In the genomic region with DNA sequence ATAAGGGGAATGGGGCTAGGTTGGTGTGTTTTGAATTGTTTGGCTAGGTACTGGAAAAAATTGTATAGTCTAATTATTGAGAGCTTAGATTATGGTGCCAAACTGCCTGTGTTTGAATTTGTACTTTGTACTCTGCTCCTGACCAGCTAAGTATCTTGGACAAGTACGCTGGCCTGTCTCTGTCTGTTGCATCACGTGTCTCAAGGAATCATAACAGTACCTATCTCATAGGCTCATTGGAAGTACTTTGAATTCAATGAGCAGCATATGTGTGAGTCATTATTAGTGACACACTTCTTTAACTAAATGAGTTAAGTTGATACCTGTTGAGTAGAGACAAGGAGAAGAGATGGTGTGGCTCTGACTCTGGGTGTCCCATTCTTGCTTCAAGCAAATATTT, we compare ENCODE assay signal across 31 cellular contexts.
A peak's percentile ranks its signal among the peaks of the same experiment; 100 is the strongest.
DNase-seq lines count a peak whose midpoint lies in the region; ATAC-seq, FAIRE-seq and TF ChIP-seq lines count a peak whose summit lies in the region.
"Had no signal": no experiment of that assay in that cellular context is flagged by ENCODE, and none has a peak within 500 bp of the region (broad histone marks: within the 10 kb centered on the region; RNA-seq: fewer than 3 reads in every experiment).

No MANE protein-coding gene starts in this region.

- no peak overlapping the region for H3K27ac ChIP-seq in pancreas
- H3K27ac ChIP-seq: stomach, tibial nerve had no signal

- H3K4me1 ChIP-seq in pancreas = peaks cover 13 to 18% (median 15%) of the 10 kb centered on the region in 3 donors

- no peaks in the 10 kb centered on the region for H3K9me3 Mint-ChIP-seq in brain
- H3K9me3 Mint-ChIP-seq: activated naive CD8-positive, alpha-beta T cell treated with anti-CD3 and anti-CD28 coated beads, Interleukin-2, amount 50 U/mL, for 24 hours; H9; natural killer cell had no signal

- no peak overlapping the region for H3K4me3 ChIP-seq in pancreas
- H3K4me3 ChIP-seq: smooth muscle cell, stomach, tibial nerve had no signal

- peak; percentile 48 to 69 for ATAC-seq in activated CD4-positive, CD25-positive, alpha-beta regulatory T cell treated with anti-CD3 and anti-CD28 coated beads, Interleukin-2, amount 50 U/mL, for 24 hours
- peak; percentile 66 to 81 (median 70) for ATAC-seq in pancreas
- ATAC-seq: activated CD8-positive, alpha-beta T cell treated with anti-CD3 and anti-CD28 coated beads, Interleukin-2, amount 10 ng/mL, durations not matched to agents 7 days and 5 days; activated naive CD8-positive, alpha-beta T cell treated with anti-CD3 and anti-CD28 coated beads, Interleukin-2, amount 50 U/mL, for 24 hours; natural killer cell had no signal

- peaks cover 57% of the 10 kb centered on the region for H3K4me1 Mint-ChIP-seq in brain
- H3K4me1 Mint-ChIP-seq: activated naive CD8-positive, alpha-beta T cell treated with anti-CD3 and anti-CD28 coated beads, Interleukin-2, amount 50 U/mL, for 24 hours; natural killer cell had no signal

- peak overlapping the region in 3 of 5 experiments; percentile 51 to 69 (median 59) for H3K27ac Mint-ChIP-seq in brain
- H3K27ac Mint-ChIP-seq: activated CD8-positive, alpha-beta T cell treated with anti-CD3 and anti-CD28 coated beads, Interleukin-2, amount 10 ng/mL, durations not matched to agents 7 days and 5 days; activated naive CD8-positive, alpha-beta T cell treated with anti-CD3 and anti-CD28 coated beads, Interleukin-2, amount 50 U/mL, for 24 hours; natural killer cell had no signal

- peaks cover 2% of the 10 kb centered on the region for H3K27me3 Mint-ChIP-seq in brain
- H3K27me3 Mint-ChIP-seq: activated naive CD8-positive, alpha-beta T cell treated with anti-CD3 and anti-CD28 coated beads, Interleukin-2, amount 50 U/mL, for 24 hours had no signal

- peaks cover 91% of the 10 kb centered on the region for H3K36me3 Mint-ChIP-seq in brain
- H3K36me3 Mint-ChIP-seq: natural killer cell had no signal

- H3K27me3 ChIP-seq in pancreas = no peaks in the 10 kb centered on the region
- H3K27me3 ChIP-seq: stomach, tibial nerve had no signal

- H3K36me3 ChIP-seq in pancreas = peaks cover 0 to 4% (median 0%) of the 10 kb centered on the region in 3 donors

- FAIRE-seq in pancreas (lab: Jason Lieb, UNC) = peak; percentile 23
- FAIRE-seq: D721Med, GM12891 had no signal

- DNase-seq in activated CD4-positive, CD25-positive, alpha-beta regulatory T cell treated with anti-CD3 and anti-CD28 coated beads, Interleukin-2, amount 50 U/mL, for 72 hours = no peak
- peak; percentile 46 for DNase-seq in iris pigment epithelial cell (ENCODE audit: low read depth)
- DNase-seq in pancreas = no peak
- no peak for DNase-seq in HCEC 1CT
- no peak for DNase-seq in NCI-H2029 (lab: John Stamatoyannopoulos, UW)
- no peak for DNase-seq in superior temporal gyrus (ENCODE audit: extremely low spot score)
- DNase-seq: 8988T; activated CD8-positive, alpha-beta T cell treated with anti-CD3 and anti-CD28 coated beads, Interleukin-2, amount 10 ng/mL, durations not matched to agents 7 days and 5 days; activated gamma-delta T cell; activated naive CD8-positive, alpha-beta T cell treated with anti-CD3 and anti-CD28 coated beads, Interleukin-2, amount 50 U/mL, for 24 hours; activated T-cell treated with anti-CD3 and anti-CD28 coated beads for 4 hours; EL; H9; Karpas-422; midbrain; MV-4-11; natural killer cell; NCI-H1436 treated with DMSO at 0.1 percent for 48 hours; NCI-H446 treated with DMSO at 0.1 percent for 48 hours; NCI-H82; occipital lobe; stimulated activated CD4-positive, alpha-beta T cell treated with anti-CD3 and anti-CD28 coated beads, Interleukin-1b, Interleukin-23, amount 100 ng/mL, for 48 hours; stimulated activated CD8-positive, alpha-beta memory T cell treated with anti-CD3 and anti-CD28 coated beads, Interleukin-4, amount 100 ng/mL, for 48 hours; stomach; T-helper 1 cell had no signal

- no peak overlapping the region for H3K4me3 Mint-ChIP-seq in brain
- H3K4me3 Mint-ChIP-seq: activated CD8-positive, alpha-beta T cell treated with anti-CD3 and anti-CD28 coated beads, Interleukin-2, amount 10 ng/mL, durations not matched to agents 7 days and 5 days; activated naive CD8-positive, alpha-beta T cell treated with anti-CD3 and anti-CD28 coated beads, Interleukin-2, amount 50 U/mL, for 24 hours; H9; natural killer cell had no signal

- no peaks in the 10 kb centered on the region for H3K9me3 ChIP-seq in pancreas
- H3K9me3 ChIP-seq: stomach, tibial nerve had no signal

- WGBS in pancreas, 2 donors = 39 to 42% methylated on average over 2 of the region's 2 CpGs

- no peak for TF ChIP-seq CTCF in brain (conservative IDR thresholded peaks at IDR 0.05)
- no peak for TF ChIP-seq CTCF in pancreas (IDR thresholded peaks at IDR 0.05)

- intact Hi-C loops in pancreas (cut with DNase I) = no loop called here
